1 cellular context compared by ENCODE assay signal in the genomic region with DNA sequence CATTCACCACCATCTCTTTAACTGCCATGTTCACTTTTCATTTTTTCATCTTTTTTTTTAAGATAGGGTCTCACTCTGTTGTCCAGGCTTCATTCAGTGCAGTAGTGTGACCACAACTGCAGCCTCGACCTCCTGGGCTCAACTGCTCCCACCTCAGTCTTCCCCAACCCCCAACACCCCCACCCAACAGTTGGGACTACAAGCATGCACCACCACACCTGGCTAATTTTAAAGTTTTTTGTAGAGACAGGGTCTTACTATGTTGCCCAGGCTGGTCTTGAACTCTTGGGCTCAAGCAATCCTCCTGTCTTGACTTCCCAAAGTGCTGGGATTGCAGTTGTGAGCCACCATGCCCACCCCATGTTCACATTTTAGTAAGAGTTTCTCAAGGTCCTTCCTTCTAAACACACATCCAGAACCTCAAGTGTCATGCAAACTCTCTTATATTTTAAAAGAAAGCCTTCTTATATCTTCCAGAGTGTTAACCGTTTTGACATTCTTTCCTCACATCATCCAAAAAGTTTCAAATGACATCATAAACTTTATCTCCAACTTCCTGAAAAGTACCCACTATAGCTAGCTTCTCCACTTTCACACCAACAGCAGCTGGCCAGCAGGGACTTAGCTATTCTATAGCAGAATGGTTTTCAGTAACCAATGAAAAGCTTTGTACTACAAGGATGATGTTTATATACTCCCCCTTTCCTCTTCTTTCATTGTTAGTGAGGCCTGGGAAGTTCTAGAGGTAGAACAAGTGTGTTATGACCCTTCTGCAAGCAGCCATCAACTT.
A peak's percentile ranks its signal among the peaks of the same experiment; 100 is the strongest.
TF ChIP-seq lines count a peak whose summit lies in the region.

No MANE protein-coding gene starts in this region.

TF ChIP-seq in HEK293, 187 proteins besides CTCF, POLR2A, EP300 and RAD21 (continued from another document):
- TF ChIP-seq ZNF23 (tag by site-specific recombination; IDR thresholded peaks at IDR 0.05; ENCODE audit: borderline replicate concordance) (no peak), PRDM1 (tag by site-specific recombination; IDR thresholded peaks at IDR 0.05) (no peak), ZNF629 (tag by site-specific recombination; IDR thresholded peaks at IDR 0.05) (peak; percentile 66), ZNF654 (tag by site-specific recombination; IDR thresholded peaks at IDR 0.05; ENCODE audit: low read depth) (no peak), ZNF121 (tag by site-specific recombination; IDR thresholded peaks at IDR 0.05) (peak; percentile 93), BCL11A (tag by site-specific recombination; IDR thresholded peaks at IDR 0.05; ENCODE audit: low read depth) (no peak), SP3 (tag by site-specific recombination; IDR thresholded peaks at IDR 0.05) (no peak), ZFP37 (tag by site-specific recombination; IDR thresholded peaks at IDR 0.05) (no peak), IKZF3 (tag by site-specific recombination; IDR thresholded peaks at IDR 0.05) (peak; percentile 44; the same call in 1 of the 2 replicates), SCRT1 (tag by site-specific recombination; IDR thresholded peaks at IDR 0.05; ENCODE audit: borderline replicate concordance) (no peak), ZNF600 (tag by site-specific recombination; IDR thresholded peaks at IDR 0.05) (0 out of 2 replicates have a peak, but pooled peaks have one; percentile 24), ZNF792 (tag by site-specific recombination; IDR thresholded peaks at IDR 0.05) (no peak), ZSCAN16 (tag by site-specific recombination; IDR thresholded peaks at IDR 0.05) (no peak)
